In genomic region chr15:51369451-51369761, GRCh38 we compare ENCODE assay signal across 1 cellular context.
TF ChIP-seq lines count a peak whose summit lies in the region.

No MANE protein-coding gene starts in this region.

TF ChIP-seq in K562, 482 proteins besides CTCF, POLR2A, EP300 and RAD21 (continued from another document):
- TF ChIP-seq E2F8 (IDR thresholded peaks at IDR 0.05; ENCODE audit: low read depth, partially characterized antibody) (no peak), FOXO4 (CRISPR knock-in tag; IDR thresholded peaks at IDR 0.05) (no peak), ZBTB49 (CRISPR knock-in tag; IDR thresholded peaks at IDR 0.05; ENCODE audit: borderline replicate concordance) (no peak), ZBTB9 (CRISPR knock-in tag; IDR thresholded peaks at IDR 0.05) (no peak), ZNF696 (CRISPR knock-in tag; conservative IDR thresholded peaks at IDR 0.05) (no peak)
